16 cellular contexts compared by ENCODE assay signal in genomic region chr1:218865591-218865990, GRCh38.
DNase-seq lines count a peak whose midpoint lies in the region; ATAC-seq and TF ChIP-seq lines count a peak whose summit lies in the region.
"Had no signal": no experiment of that assay in that cellular context is flagged by ENCODE, and none has a peak within 500 bp of the region (broad histone marks: within the 10 kb centered on the region; RNA-seq: fewer than 3 reads in every experiment).

No MANE protein-coding gene starts in this region.

- H3K4me1 ChIP-seq in lung (ENCODE audit: control insufficient read depth in 2 of 2, insufficient read depth in 2 of 2, low read length in 2 of 2): no peaks in the 10 kb centered on the region
- H3K4me1 ChIP-seq in OCI-LY7 (ENCODE audit: insufficient read depth, low read length, poor library complexity, severe bottlenecking): no peaks in the 10 kb centered on the region

- CTCF ChIA-PET in OCI-LY7 (lab: Charles Lee; ENCODE audit: unreplicated experiment): no interaction called here

- no peak overlapping the region for H2AFZ ChIP-seq in OCI-LY7 (ENCODE audit: low read length)

- H3K9me3 ChIP-seq in lung (ENCODE audit: control insufficient read depth in 2 of 2, insufficient read depth in 1 of 2, low read length in 1 of 2) (no peaks in the 10 kb centered on the region), OCI-LY7 (ENCODE audit: low read length) (no peaks in the 10 kb centered on the region)
- H3K9me3 ChIP-seq: MG63 had no signal

- H4K20me1 ChIP-seq in OCI-LY7 (ENCODE audit: insufficient read depth, low read length): no peaks in the 10 kb centered on the region

- intact Hi-C loops in OCI-LY7 (cut with micrococcal nuclease; ENCODE audit: unreplicated experiment): no loop called here

- H3K27me3 ChIP-seq in lung (ENCODE audit: control insufficient read depth, insufficient read depth): no peaks in the 10 kb centered on the region
- H3K27me3 ChIP-seq: MG63 had no signal

- ATAC-seq in lung (ENCODE audit: insufficient read depth, low FRiP score) (peak; percentile 34), GM19467 (IDR thresholded peaks at IDR 0.05; ENCODE audit: unreplicated experiment) (no peak)
- ATAC-seq: Panc1, T-cell had no signal

- H3K4me3 ChIP-seq in epithelial cell of esophagus (ENCODE audit: low read length): no peak overlapping the region
- no peak overlapping the region for H3K4me3 ChIP-seq in lung
- H3K4me3 ChIP-seq in OCI-LY7 (ENCODE audit: low read depth, low read length, poor library complexity, severe bottlenecking): no peak overlapping the region
- H3K4me3 ChIP-seq: MG63 had no signal

- H3K4me2 ChIP-seq in OCI-LY7 (ENCODE audit: low read length): no peak overlapping the region

- H3K79me2 ChIP-seq in OCI-LY7 (ENCODE audit: insufficient read depth, low read depth, low read length): no peaks in the 10 kb centered on the region

- TF ChIP-seq CTCF in epithelial cell of esophagus (IDR thresholded peaks at IDR 0.05; ENCODE audit: insufficient read depth, low read depth, low read length, missing control alignments): no peak
- no peak for TF ChIP-seq CTCF in lung (IDR thresholded peaks at IDR 0.05; ENCODE audit: control extremely low read depth, extremely low read depth)
- TF ChIP-seq CTCF in OCI-LY7 (conservative IDR thresholded peaks at IDR 0.05; ENCODE audit: low read length): no peak

- H3K27ac ChIP-seq in lung (ENCODE audit: low read depth in 1 of 2, low read length in 1 of 2) (no peak overlapping the region), OCI-LY7 (ENCODE audit: low read depth, low read length, poor library complexity, severe bottlenecking) (no peak overlapping the region)
- H3K27ac ChIP-seq: WERI-Rb-1 had no signal

- H3K36me3 ChIP-seq in lung (ENCODE audit: control insufficient read depth in 2 of 2, insufficient read depth in 2 of 2, low read length in 2 of 2) (no peaks in the 10 kb centered on the region), OCI-LY7 (ENCODE audit: insufficient read depth, low read length) (no peaks in the 10 kb centered on the region)
- H3K36me3 ChIP-seq: MG63, WERI-Rb-1 had no signal

- no peaks in the 10 kb centered on the region for H3K9me2 ChIP-seq in OCI-LY7 (ENCODE audit: insufficient read depth, low read length)

- 42 to 46% methylated on average over 1 of the region's 1 CpG for WGBS in lung, 2 donors

- POLR2A ChIA-PET in OCI-LY7 (lab: Charles Lee): no interaction called here

- BruUV-seq in OCI-LY7 (replicated peaks; lab: Mats Ljungman, UMichigan): no TSS peak

- DNase-seq in Daoy (ENCODE audit: low read depth) (peak; percentile 23), NCI-H226 (peak; percentile 47), epithelial cell of esophagus (ENCODE audit: low read depth) (peak; percentile 57), lung (ENCODE audit: low spot score) (no peak), NCI-H345 treated with DMSO at 0.1 percent for 48 hours (lab: John Stamatoyannopoulos, UW; ENCODE audit: unreplicated experiment) (no peak), OCI-LY7 (ENCODE audit: low spot score) (no peak), LoVo (ENCODE audit: low spot score) (no peak)
- DNase-seq: AML-193, erythroblast, MG63, naive B cell, NCI-H2029 treated with DMSO at 0.1 percent for 48 hours, T-cell, WERI-Rb-1 had no signal

Comparison
In these comparisons a context has a peak if more than half of its experiments do, and no peak if none do; other contexts are left out.
1. DNase-seq: peak in Daoy (single experiment), NCI-H226 (single experiment) and epithelial cell of esophagus (single experiment); none in lung (single experiment), NCI-H345 treated with DMSO at 0.1 percent for 48 hours (single experiment), OCI-LY7 (single experiment) and LoVo (single experiment).